ENCODE assay signal across 32 cellular contexts in genomic region chr14:92207012-92207927, GRCh38.
DNase-seq lines count a peak whose midpoint lies in the region; ATAC-seq, FAIRE-seq and TF ChIP-seq lines count a peak whose summit lies in the region.
"Had no signal": no experiment of that assay in that cellular context is flagged by ENCODE, and none has a peak within 500 bp of the region (broad histone marks: within the 10 kb centered on the region; RNA-seq: fewer than 3 reads in every experiment).

No MANE protein-coding gene starts in this region.

- peaks cover 8% of the 10 kb centered on the region; the same call in 1 of the 2 replicates for H3K4me1 ChIP-seq in HepG2 (ENCODE audit: insufficient read depth, low read length)
- H3K4me1 ChIP-seq in right lobe of liver: no peaks in the 10 kb centered on the region
- no peaks in the 10 kb centered on the region for H3K4me1 ChIP-seq in lung (ENCODE audit: control insufficient read depth in 2 of 2, insufficient read depth in 2 of 2, low read length in 2 of 2)
- H3K4me1 ChIP-seq: Caco-2, heart left ventricle, left lung, pancreas, right atrium auricular region, stomach had no signal

- H3K27ac Mint-ChIP-seq in activated T-cell treated with anti-CD3 and anti-CD28 coated beads, Interleukin-2, amount 50 U/mL, for 72 hours: no peak overlapping the region
- H3K27ac Mint-ChIP-seq: activated B cell treated with CpG ODN at 0.5 μM for 24 hours; activated naive CD4-positive, alpha-beta T cell treated with anti-CD3 and anti-CD28 coated beads, Interleukin-2, amount 50 U/mL, for 72 hours; mesothelial cell of epicardium; natural killer cell had no signal

- in situ Hi-C loops in HepG2 (cut with HindIII; ENCODE audit: extremely low pct_ligation_motif_present, low pct_unique_long_range_greater_than_20kb): no loop called here

- DNase-seq in HepG2 (ENCODE audit: low spot score) (no peak), right lobe of liver (no peak), ecto neural progenitor cell (ENCODE audit: low spot score) (peak; percentile 57), lung (ENCODE audit: low spot score) (no peak), AG08395 (ENCODE audit: low spot score) (no peak), foreskin melanocyte (no peak), NCI-H2081 (lab: John Stamatoyannopoulos, UW) (no peak)
- no peak for DNase-seq in activated T-cell treated with anti-CD3 and anti-CD28 coated beads, Interleukin-2, amount 50 U/mL, for 72 hours
- DNase-seq: ACHN; activated B cell treated with CpG ODN at 0.5 μM for 24 hours; activated CD4-positive, alpha-beta T cell treated with anti-CD3 and anti-CD28 coated beads, Interleukin-2, amount 50 U/mL, for 1 hour; activated CD8-positive, alpha-beta memory T cell treated with anti-CD3 and anti-CD28 coated beads, Interleukin-2, amount 50 U/mL, for 48 hours; Caco-2; effector CD8-positive, alpha-beta T cell; heart left ventricle; left lung; natural killer cell; NCI-H1092; NCI-H1694 treated with DMSO at 0.1 percent for 48 hours; NCI-H524 treated with DMSO at 0.1 percent for 48 hours; pancreas; SIG-M5; stimulated activated CD4-positive, alpha-beta T cell treated with anti-CD3 and anti-CD28 coated beads, Interleukin-2, amount 100 ng/mL, for 24 hours; stomach; tibial artery had no signal

- peaks cover 20% of the 10 kb centered on the region for H3K27me3 Mint-ChIP-seq in activated T-cell treated with anti-CD3 and anti-CD28 coated beads, Interleukin-2, amount 50 U/mL, for 72 hours (ENCODE audit: low read depth)

- no peak for TF ChIP-seq RAD21 in HepG2 (CRISPR knock-in tag; IDR thresholded peaks at IDR 0.05)

- no peak for TF ChIP-seq EP300 in HepG2 (IDR thresholded peaks at IDR 0.05; ENCODE audit: low read depth in 2 of 2, low read length in 2 of 2)
- no peak for TF ChIP-seq EP300 in HepG2 (CRISPR knock-in tag; IDR thresholded peaks at IDR 0.05; ENCODE audit: borderline replicate concordance)

- H2AFZ ChIP-seq in HepG2 (ENCODE audit: low read length): no peak overlapping the region

- BruUV-seq in HepG2 (replicated peaks; lab: Mats Ljungman, UMichigan): no TSS peak

- no peaks in the 10 kb centered on the region for H3K79me2 ChIP-seq in HepG2 (ENCODE audit: insufficient read depth, low read length)

- intact Hi-C loops in HepG2 (cut with micrococcal nuclease; ENCODE audit: unreplicated experiment) (no loop called here), right lobe of liver (cut with DNase I) (no loop called here)

- H3K4me3 ChIP-seq in HepG2 (replicated peaks in 1 of 3; ENCODE audit: insufficient read depth in 1 of 3, low read depth in 2 of 3, low read length in 3 of 3) (no peak overlapping the region), right lobe of liver (no peak overlapping the region), lung (no peak overlapping the region)
- H3K4me3 ChIP-seq: heart left ventricle, left lung, pancreas, right atrium auricular region, stomach, tibial artery had no signal

- no peak for FAIRE-seq in HepG2 (lab: Jason Lieb, UNC)
- FAIRE-seq: bronchial epithelial cell, colon, GM12891, pancreas had no signal

- TF ChIP-seq CTCF in HepG2 (CRISPR knock-in tag; IDR thresholded peaks at IDR 0.05) (0 out of 2 replicates have a peak, but pooled peaks have one; percentile 19), right lobe of liver (IDR thresholded peaks at IDR 0.05) (no peak), lung (IDR thresholded peaks at IDR 0.05; ENCODE audit: control extremely low read depth, extremely low read depth) (no peak)

- H3K27me3 ChIP-seq in HepG2 (ENCODE audit: control insufficient read depth in 1 of 2, insufficient read depth in 2 of 2, low read length in 2 of 2) (peaks cover 2 to 41% of the 10 kb centered on the region in 2 experiments; a peak in 4 of 5 replicates), right lobe of liver (no peaks in the 10 kb centered on the region), lung (ENCODE audit: control insufficient read depth, insufficient read depth) (no peaks in the 10 kb centered on the region)
- H3K27me3 ChIP-seq: left lung, pancreas, right atrium auricular region, tibial artery had no signal

- H4K20me1 ChIP-seq in HepG2 (ENCODE audit: insufficient read depth, low read length): no peaks in the 10 kb centered on the region

- WGBS in HepG2 (ENCODE audit: low lambda C conversion rate): 15% methylated on average over 8 of the region's 17 CpGs
- WGBS in right lobe of liver (ENCODE audit: insufficient coverage, low coverage, low lambda C conversion rate, missing lambda C conversion rate): 34% methylated on average over 8 of the region's 17 CpGs
- 68 to 76% methylated on average over 17 of the region's 17 CpGs for WGBS in lung, 2 donors

- H3K36me3 ChIP-seq in HepG2 (replicated peaks in 1 of 2; ENCODE audit: control insufficient read depth in 1 of 2, insufficient read depth in 2 of 2, low read length in 2 of 2) (no peaks in the 10 kb centered on the region), right lobe of liver (no peaks in the 10 kb centered on the region), lung (ENCODE audit: control insufficient read depth in 2 of 2, insufficient read depth in 2 of 2, low read length in 2 of 2) (no peaks in the 10 kb centered on the region)
- H3K36me3 ChIP-seq: heart left ventricle, left lung, pancreas, right atrium auricular region, stomach, tibial artery had no signal

- CTCF ChIA-PET in HepG2 (lab: Yijun Ruan, JAX; ENCODE audit: low intra/inter-chr PET ratio, low total read pairs): no interaction called here

- TF ChIP-seq POLR2A in HepG2 (IDR thresholded peaks at IDR 0.05; ENCODE audit: insufficient read depth in 1 of 2, low read depth in 2 of 2, low read length in 2 of 2): no peak
- TF ChIP-seq POLR2A in right lobe of liver (IDR thresholded peaks at IDR 0.05): no peak

- no peak overlapping the region for H3K9ac ChIP-seq in HepG2 (ENCODE audit: insufficient read depth, low read depth, low read length)

- H3K4me2 ChIP-seq in HepG2 (ENCODE audit: low read depth, low read length): 0 out of 2 replicates have a peak overlapping the region, but pooled peaks have one; percentile 0

- no peaks in the 10 kb centered on the region for H3K4me1 Mint-ChIP-seq in activated T-cell treated with anti-CD3 and anti-CD28 coated beads, Interleukin-2, amount 50 U/mL, for 72 hours (ENCODE audit: low read depth)
- H3K4me1 Mint-ChIP-seq: activated B cell treated with CpG ODN at 0.5 μM for 24 hours, mesothelial cell of epicardium, natural killer cell had no signal

- peaks cover 0 to 10% of the 10 kb centered on the region in 2 donors for H3K9me3 Mint-ChIP-seq in activated T-cell treated with anti-CD3 and anti-CD28 coated beads, Interleukin-2, amount 50 U/mL, for 72 hours
- H3K9me3 Mint-ChIP-seq: natural killer cell had no signal

- no peaks in the 10 kb centered on the region for H3K9me3 ChIP-seq in HepG2 (ENCODE audit: low read length)
- no peaks in the 10 kb centered on the region for H3K9me3 ChIP-seq in right lobe of liver
- no peaks in the 10 kb centered on the region for H3K9me3 ChIP-seq in lung (ENCODE audit: control insufficient read depth in 2 of 2, insufficient read depth in 1 of 2, low read length in 1 of 2)
- H3K9me3 ChIP-seq: Caco-2, heart left ventricle, pancreas, right atrium auricular region, tibial artery had no signal

- ATAC-seq in HepG2: peak; percentile 72
- ATAC-seq in right lobe of liver: no peak
- ATAC-seq in lung (ENCODE audit: insufficient read depth, low FRiP score): peak; percentile 27
- no peak for ATAC-seq in activated T-cell treated with anti-CD3 and anti-CD28 coated beads, Interleukin-2, amount 50 U/mL, for 72 hours (replicated peaks in 1 of 2)
- ATAC-seq: activated naive CD4-positive, alpha-beta T cell treated with anti-CD3 and anti-CD28 coated beads, Interleukin-2, amount 50 U/mL, for 72 hours; heart left ventricle; left lung; natural killer cell; Panc1; pancreas had no signal

- POLR2A ChIA-PET in HepG2 (lab: Yijun Ruan, JAX): no interaction called here

- H3K4me3 Mint-ChIP-seq in activated T-cell treated with anti-CD3 and anti-CD28 coated beads, Interleukin-2, amount 50 U/mL, for 72 hours: no peak overlapping the region
- H3K4me3 Mint-ChIP-seq: activated B cell treated with CpG ODN at 0.5 μM for 24 hours, mesothelial cell of epicardium, natural killer cell had no signal

- H3K27ac ChIP-seq in HepG2 (ENCODE audit: extremely low read length, insufficient read depth, low read length) (no peak overlapping the region), right lobe of liver (no peak overlapping the region), lung (ENCODE audit: low read depth in 1 of 2, low read length in 1 of 2) (no peak overlapping the region)
- H3K27ac ChIP-seq: heart left ventricle, left lung, pancreas, right atrium auricular region, stomach had no signal

- peaks cover 6 to 10% of the 10 kb centered on the region in 2 donors for H3K36me3 Mint-ChIP-seq in activated T-cell treated with anti-CD3 and anti-CD28 coated beads, Interleukin-2, amount 50 U/mL, for 72 hours (ENCODE audit: insufficient read depth in 2 of 2)
- H3K36me3 Mint-ChIP-seq: mesothelial cell of epicardium, natural killer cell had no signal

TF ChIP-seq in HepG2, 621 proteins besides CTCF, POLR2A, EP300 and RAD21:
- TF ChIP-seq ZNF552 (CRISPR knock-in tag; IDR thresholded peaks at IDR 0.05; ENCODE audit: borderline replicate concordance): no peak

Comparison
In these comparisons a context has a peak if more than half of its experiments do, and no peak if none do; other contexts are left out.
1. ATAC-seq: peak in HepG2 (single experiment) and lung (single experiment); none in right lobe of liver (0 of 4) and activated T-cell treated with anti-CD3 and anti-CD28 coated beads, Interleukin-2, amount 50 U/mL, for 72 hours (0 of 2).